In genomic region chrX:51743179-51743957, GRCh38 we compare ENCODE assay signal across 8 cellular contexts. TPM values are rescaled to one million over a fixed set of nuclear protein-coding genes. Genes with fewer than 3 reads are reported as not detected.
A peak's percentile ranks its signal among the peaks of the same experiment; 100 is the strongest.
DNase-seq lines count a peak whose midpoint lies in the region; TF ChIP-seq lines count a peak whose summit lies in the region.

GSPT2 (plus strand) TSS chrX:51743442; CDS start chrX:51743627, 185 bp downstream.

- H3K36me3 ChIP-seq in WERI-Rb-1 = no peaks in the 10 kb centered on the region

- H3K9me3 Mint-ChIP-seq in HFFc6 = no peaks in the 10 kb centered on the region
- H3K9me3 Mint-ChIP-seq in activated CD4-positive, alpha-beta T cell treated with anti-CD3 and anti-CD28 coated beads, Interleukin-2, amount 10 ng/mL, durations not matched to agents 24 days and 14 days = peaks cover 9% of the 10 kb centered on the region

- H3K27me3 Mint-ChIP-seq in HFFc6 (ENCODE audit: insufficient read depth) = peaks cover 3% of the 10 kb centered on the region
- peaks cover 3% of the 10 kb centered on the region for H3K27me3 Mint-ChIP-seq in activated CD4-positive, alpha-beta T cell treated with anti-CD3 and anti-CD28 coated beads, Interleukin-2, amount 10 ng/mL, durations not matched to agents 24 days and 14 days

- no peak within 1 kb of the TSS for H3K27ac ChIP-seq in WERI-Rb-1

- intact Hi-C loops in activated CD4-positive, alpha-beta T cell treated with anti-CD3 and anti-CD28 coated beads, Interleukin-2, amount 10 ng/mL, durations not matched to agents 24 days and 14 days (cut with micrococcal nuclease) = loop anchor here (1.0 kb wide), 1 partner anchor 60 kb away; no protein-coding TSS in a partner anchor

- H3K9me3 ChIP-seq in WERI-Rb-1 (ENCODE audit: severe bottlenecking) = no peaks in the 10 kb centered on the region

- peaks cover 67% of the 10 kb centered on the region for H3K27me3 ChIP-seq in WERI-Rb-1 (ENCODE audit: insufficient read depth, low read depth, severe bottlenecking)

- DNase-seq in GM12865 (ENCODE audit: low read depth) = peak; percentile 86
- DNase-seq in HFFc6 = peak; percentile 46
- peak; percentile 29 for DNase-seq in NCI-H146 treated with DMSO at 0.1 percent for 48 hours (lab: John Stamatoyannopoulos, UW; ENCODE audit: unreplicated experiment)
- peak; percentile 89 for DNase-seq in activated CD4-positive, alpha-beta T cell treated with anti-CD3 and anti-CD28 coated beads, Interleukin-2, amount 10 ng/mL, durations not matched to agents 24 days and 14 days
- peak; percentile 66 for DNase-seq in ecto neural progenitor cell (ENCODE audit: low spot score)
- peak; percentile 59 to 70 for DNase-seq in lung microvascular endothelial cell (ENCODE audit: low read depth in 2 of 2)
- DNase-seq in stimulated activated CD4-positive, alpha-beta T cell treated with anti-CD3 and anti-CD28 coated beads, TNF-alpha, amount 100 ng/mL, for 1 hour (ENCODE audit: low read depth in 3 of 3, low spot score in 1 of 3) = peak in 2 of 3 donors; percentile 6 to 22
- DNase-seq in WERI-Rb-1 = no peak

- peak within 1 kb of the TSS; percentile 82 for H3K27ac Mint-ChIP-seq in HFFc6
- peak within 1 kb of the TSS; percentile 91 for H3K27ac Mint-ChIP-seq in activated CD4-positive, alpha-beta T cell treated with anti-CD3 and anti-CD28 coated beads, Interleukin-2, amount 10 ng/mL, durations not matched to agents 24 days and 14 days

- TF ChIP-seq CTCF in GM12865 (IDR thresholded peaks at IDR 0.05; ENCODE audit: insufficient read depth, low read depth, low read length, missing control alignments) (no peak), HFFc6 (IDR thresholded peaks at IDR 0.05) (no peak), WERI-Rb-1 (IDR thresholded peaks at IDR 0.05; ENCODE audit: low read depth, low read length) (no peak)

- peaks cover 15% of the 10 kb centered on the region for H3K36me3 Mint-ChIP-seq in HFFc6 (ENCODE audit: low read depth)
- H3K36me3 Mint-ChIP-seq in activated CD4-positive, alpha-beta T cell treated with anti-CD3 and anti-CD28 coated beads, Interleukin-2, amount 10 ng/mL, durations not matched to agents 24 days and 14 days (ENCODE audit: low read depth) = peaks cover 30% of the 10 kb centered on the region

- peak within 1 kb of the TSS; percentile 95 for H3K4me3 Mint-ChIP-seq in HFFc6
- H3K4me3 Mint-ChIP-seq in activated CD4-positive, alpha-beta T cell treated with anti-CD3 and anti-CD28 coated beads, Interleukin-2, amount 10 ng/mL, durations not matched to agents 24 days and 14 days = peak within 1 kb of the TSS; percentile 94

- peaks cover 23% of the 10 kb centered on the region for H3K4me1 Mint-ChIP-seq in HFFc6 (ENCODE audit: low read depth)
- H3K4me1 Mint-ChIP-seq in activated CD4-positive, alpha-beta T cell treated with anti-CD3 and anti-CD28 coated beads, Interleukin-2, amount 10 ng/mL, durations not matched to agents 24 days and 14 days = peaks cover 17% of the 10 kb centered on the region

- H3K4me3 ChIP-seq in GM12865 (ENCODE audit: low read depth, low read length) (peak within 1 kb of the TSS; percentile 84), WERI-Rb-1 (ENCODE audit: low read depth, low read length) (no peak within 1 kb of the TSS)

RNA-seq across cellular contexts. Expression of gene GSPT2, which starts in this region (rescaled TPM):
- total RNA-seq in HFFc6 (2021; fragmentation: NEBNext Ultra II Directional; extraction: Animal tissue kit (Norgen Biotek cat#: 25700)) = 10 to 100 TPM; 10.9 to 13.5 (median 12.2) TPM
- 12.8 and 13.2 TPM in 2 replicates for total RNA-seq in activated CD4-positive, alpha-beta T cell treated with anti-CD3 and anti-CD28 coated beads, Interleukin-2, amount 10 ng/mL, durations not matched to agents 24 days and 14 days
- total RNA-seq in lung microvascular endothelial cell = 2.8 and 4.2 TPM in 2 replicates
